ENCODE assay signal across 27 cellular contexts in genomic region chr10:114442115-114442630, GRCh38.
"Had no signal": no experiment of that assay in that cellular context is flagged by ENCODE, and none has a peak within 500 bp of the region (broad histone marks: within the 10 kb centered on the region; RNA-seq: fewer than 3 reads in every experiment).

No MANE protein-coding gene starts in this region.

- ATAC-seq: foreskin keratinocyte; heart left ventricle; naive thymus-derived CD8-positive, alpha-beta T cell; pancreas; stimulated activated naive B cell treated with anti-CD40 and anti-IgM and Interleukin-4, amounts not matched to agents 10 μg/mL and 1 μg/mL and 100 μg/mL, for 72 hours had no signal

- H3K36me3 ChIP-seq: brain microvascular endothelial cell had no signal

- H3K9me3 Mint-ChIP-seq: activated naive CD4-positive, alpha-beta T cell treated with anti-CD3 and anti-CD28 coated beads for 36 hours; activated naive CD8-positive, alpha-beta T cell treated with anti-CD3 and anti-CD28 coated beads, Interleukin-2, amount 10 ng/mL, durations not matched to agents 7 days and 5 days; activated T-helper 1 cell treated with anti-CD3 and anti-CD28 coated beads, Interleukin-12 subunit alpha, Interleukin-12 subunit beta, Interleukin-2, Interleukin-4 antibody, amounts not matched to agents 30 ng/mL and 10 ng/mL and 1 ng/mL, durations not matched to agents 14 hours and 24 hours and 36 hours; naive thymus-derived CD8-positive, alpha-beta T cell; neural crest cell; stimulated activated naive B cell treated with anti-CD40 and anti-IgM and Interleukin-4, amounts not matched to agents 10 μg/mL and 1 μg/mL and 100 μg/mL, for 72 hours; T-helper 1 cell treated with Interleukin-12 subunit alpha and Interleukin-12 subunit beta and Interleukin-4 antibody, amounts not matched to agents 30 μg/mL and 1 μg/mL, for 36 hours had no signal

- H3K9me3 ChIP-seq: esophagus muscularis mucosa, heart left ventricle, pancreas, right atrium auricular region, suprapubic skin, tibial artery had no signal

- H3K4me3 ChIP-seq: esophagus muscularis mucosa, heart left ventricle, pancreas, right atrium auricular region, suprapubic skin, tibial artery had no signal

- FAIRE-seq: astrocyte, pancreas had no signal

- H3K4me1 ChIP-seq: esophagus muscularis mucosa, foreskin keratinocyte, right atrium auricular region, suprapubic skin, tibial artery had no signal

- H3K27ac Mint-ChIP-seq: activated naive CD4-positive, alpha-beta T cell treated with anti-CD3 and anti-CD28 coated beads for 36 hours; activated naive CD8-positive, alpha-beta T cell treated with anti-CD3 and anti-CD28 coated beads, Interleukin-2, amount 10 ng/mL, durations not matched to agents 7 days and 5 days; activated T-helper 1 cell treated with anti-CD3 and anti-CD28 coated beads, Interleukin-12 subunit alpha, Interleukin-12 subunit beta, Interleukin-2, Interleukin-4 antibody, amounts not matched to agents 30 ng/mL and 10 ng/mL and 1 ng/mL, durations not matched to agents 14 hours and 24 hours and 36 hours; stimulated activated naive B cell treated with anti-CD40 and anti-IgM and Interleukin-4, amounts not matched to agents 10 μg/mL and 1 μg/mL and 100 μg/mL, for 72 hours; T-helper 1 cell treated with Interleukin-12 subunit alpha and Interleukin-12 subunit beta and Interleukin-4 antibody, amounts not matched to agents 30 μg/mL and 1 μg/mL, for 36 hours had no signal

- H3K27me3 ChIP-seq: brain microvascular endothelial cell, esophagus muscularis mucosa, foreskin keratinocyte, heart left ventricle, pancreas, right atrium auricular region, suprapubic skin, tibial artery had no signal

- H3K4me3 Mint-ChIP-seq: activated naive CD4-positive, alpha-beta T cell treated with anti-CD3 and anti-CD28 coated beads for 36 hours; activated naive CD8-positive, alpha-beta T cell treated with anti-CD3 and anti-CD28 coated beads, Interleukin-2, amount 10 ng/mL, durations not matched to agents 7 days and 5 days; activated T-helper 1 cell treated with anti-CD3 and anti-CD28 coated beads, Interleukin-12 subunit alpha, Interleukin-12 subunit beta, Interleukin-2, Interleukin-4 antibody, amounts not matched to agents 30 ng/mL and 10 ng/mL and 1 ng/mL, durations not matched to agents 14 hours and 24 hours and 36 hours; naive thymus-derived CD8-positive, alpha-beta T cell; neural crest cell; stimulated activated naive B cell treated with anti-CD40 and anti-IgM and Interleukin-4, amounts not matched to agents 10 μg/mL and 1 μg/mL and 100 μg/mL, for 72 hours; T-helper 1 cell treated with Interleukin-12 subunit alpha and Interleukin-12 subunit beta and Interleukin-4 antibody, amounts not matched to agents 30 μg/mL and 1 μg/mL, for 36 hours had no signal

- H3K4me1 Mint-ChIP-seq: activated naive CD8-positive, alpha-beta T cell treated with anti-CD3 and anti-CD28 coated beads, Interleukin-2, amount 10 ng/mL, durations not matched to agents 7 days and 5 days; neural crest cell; stimulated activated naive B cell treated with anti-CD40 and anti-IgM and Interleukin-4, amounts not matched to agents 10 μg/mL and 1 μg/mL and 100 μg/mL, for 72 hours had no signal

- H3K27me3 Mint-ChIP-seq: activated naive CD8-positive, alpha-beta T cell treated with anti-CD3 and anti-CD28 coated beads, Interleukin-2, amount 10 ng/mL, durations not matched to agents 7 days and 5 days; naive thymus-derived CD8-positive, alpha-beta T cell; stimulated activated naive B cell treated with anti-CD40 and anti-IgM and Interleukin-4, amounts not matched to agents 10 μg/mL and 1 μg/mL and 100 μg/mL, for 72 hours had no signal

- H3K27ac ChIP-seq: brain microvascular endothelial cell, esophagus muscularis mucosa, foreskin keratinocyte, heart left ventricle, pancreas, right atrium auricular region, suprapubic skin, tibial artery had no signal

- DNase-seq: activated CD4-positive, alpha-beta T cell treated with anti-CD3 and anti-CD28 coated beads for 4 hours; activated CD4-positive, alpha-beta T cell treated with anti-CD3 and anti-CD28 coated beads, Interleukin-2, amount 50 U/mL, for 4 hours; activated CD4-positive, CD25-positive, alpha-beta regulatory T cell; activated effector memory CD4-positive, alpha-beta T cell treated with anti-CD3 and anti-CD28 coated beads, Interleukin-2, amount 50 U/mL, for 16 hours; activated naive CD4-positive, alpha-beta T cell treated with anti-CD3 and anti-CD28 coated beads for 36 hours; activated naive CD8-positive, alpha-beta T cell treated with anti-CD3 and anti-CD28 coated beads, Interleukin-2, amount 10 ng/mL, durations not matched to agents 7 days and 5 days; amniotic stem cell; brain microvascular endothelial cell; cortex of kidney; foreskin keratinocyte; heart left ventricle; midbrain; naive thymus-derived CD8-positive, alpha-beta T cell; nucleus accumbens; pancreas; stimulated activated CD4-positive, alpha-beta T cell treated with anti-CD3 and anti-CD28 coated beads, Interleukin-15, amount 100 ng/mL, for 24 hours; stimulated activated CD4-positive, alpha-beta T cell treated with anti-CD3 and anti-CD28 coated beads, Interleukin-2, amount 100 ng/mL, for 24 hours; stimulated activated naive B cell treated with anti-CD40 and anti-IgM and Interleukin-4, amounts not matched to agents 10 μg/mL and 1 μg/mL and 100 μg/mL, for 72 hours; T-helper 9 cell; tibial artery had no signal
